Comparison of ENCODE assay signal across 10 cellular contexts in genomic region chr6:28384143-28384533, GRCh38. TPM values are rescaled to one million over a fixed set of nuclear protein-coding genes. Genes with fewer than 3 reads are reported as not detected.
DNase-seq lines count a peak whose midpoint lies in the region; ATAC-seq, FAIRE-seq and TF ChIP-seq lines count a peak whose summit lies in the region.
"Had no signal": no experiment of that assay in that cellular context is flagged by ENCODE, and none has a peak within 500 bp of the region (broad histone marks: within the 10 kb centered on the region; RNA-seq: fewer than 3 reads in every experiment).

No MANE protein-coding gene starts in this region.

- H3K27me3 ChIP-seq in iPS-18a (ENCODE audit: control insufficient read depth, insufficient read depth, low read length) = no peaks in the 10 kb centered on the region
- H3K27me3 ChIP-seq in SJCRH30 = no peaks in the 10 kb centered on the region
- H3K27me3 ChIP-seq in small intestine (ENCODE audit: control insufficient read depth in 2 of 2, insufficient read depth in 2 of 2, low read length in 2 of 2) = no peaks in the 10 kb centered on the region

- TF ChIP-seq EP300 in A549 (IDR thresholded peaks at IDR 0.05) = no peak

- H3K4me3 ChIP-seq in A549 = no peak overlapping the region
- peak overlapping the region; percentile 56 for H3K4me3 ChIP-seq in iPS-18a (ENCODE audit: low read length)
- H3K4me3 ChIP-seq in SJCRH30 = no peak overlapping the region
- H3K4me3 ChIP-seq in small intestine (ENCODE audit: low read depth in 1 of 2, low read length in 2 of 2) = no peak overlapping the region

- ATAC-seq in A549 = no peak

- DNase-seq in A549 (ENCODE audit: low read depth in 1 of 2, low spot score in 1 of 2) (no peak), NCI-H69 (lab: John Stamatoyannopoulos, UW) (peak; percentile 5), OCI-M2 (lab: John Stamatoyannopoulos, UW; ENCODE audit: unreplicated experiment) (no peak), SJCRH30 (no peak), small intestine (no peak)
- DNase-seq: activated CD4-positive, alpha-beta T cell treated with anti-CD3 and anti-CD28 coated beads for 48 hours; activated T-cell treated with anti-CD3 and anti-CD28 coated beads, Interleukin-2, amount 50 U/mL, for 24 hours; Right ventricle myocardium superior had no signal

- H3K9me3 ChIP-seq in A549 = no peaks in the 10 kb centered on the region
- no peaks in the 10 kb centered on the region for H3K9me3 ChIP-seq in iPS-18a (ENCODE audit: control insufficient read depth, low read depth, low read length)
- H3K9me3 ChIP-seq in SJCRH30 (replicated peaks) = no peaks in the 10 kb centered on the region
- H3K9me3 ChIP-seq in small intestine (ENCODE audit: control insufficient read depth, low read depth) = no peaks in the 10 kb centered on the region

- H3K9ac ChIP-seq in iPS-18a (ENCODE audit: low read length) = no peak overlapping the region

- POLR2A ChIA-PET in A549 (lab: Yijun Ruan, JAX) = interaction anchor here (0.9 to 1.9 kb wide), 6 partner anchors 49 to 491 kb away, joined by 3 to 7 read pairs (median 4); partner anchors contain the start of genes ZKSCAN8 and ZSCAN26

- H3K27ac ChIP-seq in A549 = no peak overlapping the region
- no peak overlapping the region for H3K27ac ChIP-seq in iPS-18a (ENCODE audit: low read length)
- H3K27ac ChIP-seq in SJCRH30 = no peak overlapping the region
- peak overlapping the region in 1 of 2 donors; percentile 82 for H3K27ac ChIP-seq in small intestine (ENCODE audit: low read depth in 1 of 2, low read length in 1 of 2)

- peak overlapping the region; percentile 72; the same call in 1 of the 3 replicates for H3K4me2 ChIP-seq in A549

- TF ChIP-seq CTCF in A549 (IDR thresholded peaks at IDR 0.05) = no peak

- peaks cover 41% of the 10 kb centered on the region for H3K36me3 ChIP-seq in iPS-18a (ENCODE audit: control insufficient read depth, low read depth, low read length)
- H3K36me3 ChIP-seq in SJCRH30 = peaks cover 61% of the 10 kb centered on the region
- H3K36me3 ChIP-seq in small intestine (ENCODE audit: control insufficient read depth in 2 of 2, insufficient read depth in 2 of 2, low read length in 2 of 2) = peaks cover 2 to 8% of the 10 kb centered on the region in 2 donors

- no peak for TF ChIP-seq POLR2A in A549 (IDR thresholded peaks at IDR 0.05; ENCODE audit: low read length)

- CTCF ChIA-PET in A549 (lab: Yijun Ruan, JAX) = interaction anchor here (1.1 to 1.7 kb wide), 5 partner anchors 15 to 204 kb away, joined by 3 to 11 read pairs (median 3); partner anchors contain the start of gene ZSCAN12

- WGBS in A549 (ENCODE audit: missing lambda C conversion rate) = 41% methylated on average over 2 of the region's 2 CpGs
- 70 to 75% (median 74%) methylated on average over 2 of the region's 2 CpGs for WGBS in small intestine, 3 donors

- H3K4me1 ChIP-seq in A549 (peaks cover 8% of the 10 kb centered on the region; the same call in 2 of the 3 replicates), iPS-18a (ENCODE audit: control insufficient read depth, low read depth, low read length) (peaks cover 7% of the 10 kb centered on the region), SJCRH30 (no peaks in the 10 kb centered on the region), small intestine (ENCODE audit: control insufficient read depth in 2 of 2, insufficient read depth in 1 of 2, low read depth in 1 of 2, low read length in 1 of 2) (peaks cover 0 to 2% of the 10 kb centered on the region in 2 donors)

- TF ChIP-seq RAD21 in A549 (conservative IDR thresholded peaks at IDR 0.05 in 1 of 2, IDR thresholded peaks at IDR 0.05 in 1 of 2) = no peak

- FAIRE-seq in A549 (lab: Jason Lieb, UNC) (no peak), small intestine (lab: Jason Lieb, UNC) (no peak)
- FAIRE-seq: A204.1 had no signal

TF ChIP-seq in A549, 52 proteins besides CTCF, POLR2A, EP300 and RAD21:
- TF ChIP-seq NPAS2 (CRISPR knock-in tag; IDR thresholded peaks at IDR 0.05; ENCODE audit: borderline replicate concordance) (no peak), ZSCAN20 (CRISPR knock-in tag; IDR thresholded peaks at IDR 0.05) (no peak), CBX8 (IDR thresholded peaks at IDR 0.05) (no peak), HOXB13 (CRISPR knock-in tag; IDR thresholded peaks at IDR 0.05; ENCODE audit: low read depth) (no peak), RARB (CRISPR knock-in tag; IDR thresholded peaks at IDR 0.05) (no peak), HOXB5 (CRISPR knock-in tag; IDR thresholded peaks at IDR 0.05) (no peak), NFE2L2 (conservative IDR thresholded peaks at IDR 0.05; ENCODE audit: low read length) (no peak), MAZ (IDR thresholded peaks at IDR 0.05; ENCODE audit: borderline replicate concordance, low read depth, low read length) (no peak), RFX5 (IDR thresholded peaks at IDR 0.05) (no peak)
TF ChIP-seq in A549: peak in this region for 0.

RNA-seq across cellular contexts. Expression of gene ZSCAN12, which starts 15.4 kb away (rescaled TPM):
- polyA plus RNA-seq in A549 (2011; rRNA removed) (2.9 and 3.3 TPM in 2 replicates), A549 (2017; fragmentation: RNase III; extraction: RNeasy Plus Mini Kit Qiagen cat#74134 plus additional on column Dnase treatment) (1.8 to 1.9 TPM (median 1.9 TPM) in 3 replicates), small intestine (1 to 10 TPM; 1.6 to 2.0 (median 2.0) TPM)
- polyA plus RNA-seq in A549 (2012; cell fraction: cytosol; rRNA removed) = 0.53 and 0.62 TPM in 2 replicates
- 0.28 and 0.67 TPM in 2 replicates for polyA plus RNA-seq in A549 (2012; cell fraction: nucleus; rRNA removed)
- 2.6 and 2.8 TPM in 2 replicates for polyA minus RNA-seq in A549 (2011; rRNA and poly(A)+ RNA removed)
- 8.4 and 10.5 TPM in 2 replicates for total RNA-seq in SJCRH30 (2014; rRNA removed; shearing (Covaris generic))

RNA-seq across cellular contexts. Expression of gene ZKSCAN3, which starts 34.4 kb away (rescaled TPM):
- polyA plus RNA-seq in A549 (2011; rRNA removed) (2.7 and 3.5 TPM in 2 replicates), A549 (2017; fragmentation: RNase III; extraction: RNeasy Plus Mini Kit Qiagen cat#74134 plus additional on column Dnase treatment) (1.5 to 1.6 TPM (median 1.6 TPM) in 3 replicates), small intestine (1 to 10 TPM; 1.1 to 2.2 (median 1.5) TPM)
- 0.75 and 0.93 TPM in 2 replicates for polyA plus RNA-seq in A549 (2012; cell fraction: cytosol; rRNA removed)
- polyA plus RNA-seq in A549 (2012; cell fraction: nucleus; rRNA removed) = 0.54 and 0.92 TPM in 2 replicates
- polyA minus RNA-seq in A549 (2011; rRNA and poly(A)+ RNA removed) = 1.4 and 2.0 TPM in 2 replicates
- total RNA-seq in SJCRH30 (2014; rRNA removed; shearing (Covaris generic)) = 3.9 and 4.6 TPM in 2 replicates

RNA-seq across cellular contexts. Expression of gene ZSCAN31, which starts 48.2 kb away (rescaled TPM):
- polyA plus RNA-seq in A549 (2011; rRNA removed) = 4.0 and 4.8 TPM in 2 replicates
- polyA plus RNA-seq in A549 (2012; cell fraction: cytosol; rRNA removed) = 1.4 and 1.5 TPM in 2 replicates
- 1.0 and 1.2 TPM in 2 replicates for polyA plus RNA-seq in A549 (2012; cell fraction: nucleus; rRNA removed)
- 3.0 to 3.6 TPM (median 3.1 TPM) in 3 replicates for polyA plus RNA-seq in A549 (2017; fragmentation: RNase III; extraction: RNeasy Plus Mini Kit Qiagen cat#74134 plus additional on column Dnase treatment)
- 7.5 and 11.0 TPM in 2 replicates for polyA minus RNA-seq in A549 (2011; rRNA and poly(A)+ RNA removed)
- 1.9 and 2.6 TPM in 2 replicates for total RNA-seq in SJCRH30 (2014; rRNA removed; shearing (Covaris generic))
- polyA plus RNA-seq in small intestine = 1 to 10 TPM; 1.3 to 5.1 (median 4.6) TPM

RNA-seq across cellular contexts. Expression of gene ZSCAN23, which starts 59.2 kb away (rescaled TPM):
- polyA plus RNA-seq in A549 (2011; rRNA removed) (not detected in 2 replicates), A549 (2017; fragmentation: RNase III; extraction: RNeasy Plus Mini Kit Qiagen cat#74134 plus additional on column Dnase treatment) (not detected in 3 replicates), small intestine (under 1 TPM in 1 of 3 donors, not detected in 2; 0.91 TPM)
- not detected in 2 replicates for polyA plus RNA-seq in A549 (2012; cell fraction: cytosol; rRNA removed)
- not detected in 2 replicates for polyA plus RNA-seq in A549 (2012; cell fraction: nucleus; rRNA removed)
- polyA minus RNA-seq in A549 (2011; rRNA and poly(A)+ RNA removed) = not detected in 2 replicates
- total RNA-seq in SJCRH30 (2014; rRNA removed; shearing (Covaris generic)) = 1.1 and 2.3 TPM in 2 replicates
